In the genomic region with DNA sequence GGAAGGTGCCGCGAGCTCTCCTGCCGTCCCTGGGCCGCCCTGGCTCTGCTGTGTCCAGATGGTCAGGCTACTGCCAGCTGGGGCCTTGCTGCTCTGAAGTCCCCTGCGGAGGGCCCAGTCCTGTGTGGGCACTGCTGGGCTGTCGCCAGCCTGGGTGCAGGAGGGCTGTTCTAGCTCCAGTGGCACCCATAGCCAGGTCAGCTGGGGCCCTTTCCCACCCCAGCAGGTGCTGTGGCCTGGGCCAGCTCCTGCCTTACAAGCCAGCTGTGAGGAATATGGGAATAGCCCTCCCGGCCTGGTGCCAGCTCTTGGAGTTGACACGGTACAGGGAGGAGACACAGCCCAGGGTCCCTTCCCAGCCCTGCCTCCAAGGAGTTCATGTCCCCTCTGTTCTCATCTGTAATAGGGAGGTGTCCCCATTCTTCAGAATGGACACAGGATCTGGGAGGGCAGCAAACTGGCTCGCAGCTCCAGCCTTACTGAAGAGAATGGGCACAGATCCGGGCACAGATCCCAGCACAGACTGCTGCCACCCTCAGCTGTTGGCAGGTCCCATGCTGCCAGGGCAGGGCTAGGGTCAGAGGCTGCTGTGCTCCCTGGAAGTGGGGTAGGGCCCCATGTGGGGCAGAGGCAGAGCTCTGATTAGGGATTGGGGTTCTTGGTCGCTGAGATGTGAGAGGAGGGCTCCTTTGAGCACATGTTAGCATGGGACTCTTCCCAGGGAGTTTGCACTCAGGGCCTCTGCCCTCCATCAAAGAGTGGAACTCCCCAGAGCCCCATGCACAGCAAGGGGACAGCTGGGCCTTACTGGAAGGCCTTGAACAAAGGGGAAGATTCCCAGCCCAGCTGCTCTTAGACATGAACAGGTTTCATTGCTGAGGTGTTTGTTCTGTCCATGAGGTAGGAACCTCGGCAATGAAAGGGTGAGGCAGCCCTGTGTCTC, we compare ENCODE assay signal across 13 cellular contexts. TPM values are rescaled to one million over a fixed set of nuclear protein-coding genes. Genes with fewer than 3 reads are reported as not detected.
DNase-seq lines count a peak whose midpoint lies in the region; ATAC-seq and TF ChIP-seq lines count a peak whose summit lies in the region.
"Had no signal": no experiment of that assay in that cellular context is flagged by ENCODE, and none has a peak within 500 bp of the region (broad histone marks: within the 10 kb centered on the region; RNA-seq: fewer than 3 reads in every experiment).

No MANE protein-coding gene starts in this region.

- peaks cover 50% of the 10 kb centered on the region for H3K36me3 Mint-ChIP-seq in activated B cell treated with CpG ODN at 0.5 μM for 24 hours (ENCODE audit: low read depth)
- peaks cover 22% of the 10 kb centered on the region for H3K36me3 Mint-ChIP-seq in stimulated activated memory B cell treated with anti-CD40 and anti-IgM and Interleukin-4, amounts not matched to agents 10 μg/mL and 1 μg/mL and 100 μg/mL, for 72 hours

- H3K27ac ChIP-seq in HEK293 (ENCODE audit: extremely low read depth, low read depth, low read length) (0 out of 2 replicates have a peak overlapping the region, but pooled peaks have one; percentile 19), prostate gland (no peak overlapping the region)
- no peak overlapping the region for H3K27ac ChIP-seq in effector memory CD4-positive, alpha-beta T cell (ENCODE audit: insufficient read depth, low read length, poor library complexity, severe bottlenecking)
- H3K27ac ChIP-seq: epithelial cell of prostate had no signal

- H3K9me3 Mint-ChIP-seq in activated B cell treated with CpG ODN at 0.5 μM for 24 hours: no peaks in the 10 kb centered on the region
- H3K9me3 Mint-ChIP-seq in stimulated activated memory B cell treated with anti-CD40 and anti-IgM and Interleukin-4, amounts not matched to agents 10 μg/mL and 1 μg/mL and 100 μg/mL, for 72 hours: no peaks in the 10 kb centered on the region
- H3K9me3 Mint-ChIP-seq: activated naive CD4-positive, alpha-beta T cell treated with anti-CD3 and anti-CD28 coated beads, Interleukin-2, amount 50 U/mL, for 72 hours had no signal

- no peak overlapping the region for H3K4me3 Mint-ChIP-seq in activated B cell treated with CpG ODN at 0.5 μM for 24 hours
- H3K4me3 Mint-ChIP-seq in stimulated activated memory B cell treated with anti-CD40 and anti-IgM and Interleukin-4, amounts not matched to agents 10 μg/mL and 1 μg/mL and 100 μg/mL, for 72 hours: no peak overlapping the region

- POLR2A ChIA-PET in HEK293 (lab: Yijun Ruan, JAX) (interaction anchor here (0.7 kb wide), 1 partner anchor 38 kb away, joined by 3 read pairs; no protein-coding TSS in a partner anchor), activated B cell treated with CpG ODN at 0.5 μM for 24 hours (lab: Charles Lee) (interaction anchor here (0.8 to 2.2 kb wide), 4 partner anchors 11 to 36 kb away, joined by 3 to 10 read pairs (median 6); a partner anchor contains a TSS)

- DNase-seq in activated B cell treated with CpG ODN at 0.5 μM for 24 hours: peak; percentile 14
- DNase-seq in hypothalamus (lab: John Stamatoyannopoulos, UW): peak in 41 of 51 donors; percentile 21 to 86 (median 55)
- DNase-seq in prostate gland (ENCODE audit: low spot score): no peak
- DNase-seq in effector memory CD4-positive, alpha-beta T cell: no peak
- no peak for DNase-seq in DMS53 (lab: John Stamatoyannopoulos, UW)
- DNase-seq: GOT3, islet precursor cell, NCI-H1417, OCI-M1 had no signal

- TF ChIP-seq CTCF in HEK293 (tag by site-specific recombination; IDR thresholded peaks at IDR 0.05) (no peak), activated B cell treated with CpG ODN at 0.5 μM for 24 hours (IDR thresholded peaks at IDR 0.05) (no peak), prostate gland (IDR thresholded peaks at IDR 0.05) (no peak)

- CTCF ChIA-PET in HEK293 (lab: Yijun Ruan, JAX) (interaction anchor here (0.6 to 1.7 kb wide), 4 partner anchors 14 to 66 kb away, joined by 3 to 11 read pairs (median 3); no protein-coding TSS in a partner anchor), activated B cell treated with CpG ODN at 0.5 μM for 24 hours (lab: Charles Lee) (interaction anchor here (0.5 to 2.1 kb wide), 2 partner anchors 14 to 119 kb away, joined by 3 to 7 read pairs; no protein-coding TSS in a partner anchor)

- H3K4me3 ChIP-seq in HEK293 (ENCODE audit: low read depth, low read length) (no peak overlapping the region), prostate gland (no peak overlapping the region)
- H3K4me3 ChIP-seq in effector memory CD4-positive, alpha-beta T cell (ENCODE audit: insufficient read depth, low read depth, low read length, poor library complexity, severe bottlenecking): no peak overlapping the region

- H3K36me3 ChIP-seq in HEK293 (ENCODE audit: control insufficient read depth in 2 of 2, insufficient read depth in 1 of 2, low read length in 2 of 2) (peaks cover 0 to 66% of the 10 kb centered on the region in 2 experiments; a peak in 1 of 3 replicates), prostate gland (no peaks in the 10 kb centered on the region)
- peaks cover 30% of the 10 kb centered on the region for H3K36me3 ChIP-seq in effector memory CD4-positive, alpha-beta T cell (ENCODE audit: control insufficient read depth, insufficient read depth, low read length)

- peaks cover 53% of the 10 kb centered on the region for H3K4me1 Mint-ChIP-seq in activated B cell treated with CpG ODN at 0.5 μM for 24 hours
- peaks cover 61% of the 10 kb centered on the region for H3K4me1 Mint-ChIP-seq in stimulated activated memory B cell treated with anti-CD40 and anti-IgM and Interleukin-4, amounts not matched to agents 10 μg/mL and 1 μg/mL and 100 μg/mL, for 72 hours

- ATAC-seq in activated B cell treated with CpG ODN at 0.5 μM for 24 hours (ENCODE audit: low read depth): no peak
- no peak for ATAC-seq in stimulated activated memory B cell treated with anti-CD40 and anti-IgM and Interleukin-4, amounts not matched to agents 10 μg/mL and 1 μg/mL and 100 μg/mL, for 72 hours
- ATAC-seq: activated naive CD4-positive, alpha-beta T cell treated with anti-CD3 and anti-CD28 coated beads, Interleukin-2, amount 50 U/mL, for 72 hours had no signal

- intact Hi-C loops in activated B cell treated with CpG ODN at 0.5 μM for 24 hours (cut with micrococcal nuclease) (loop anchor here (10.0 kb wide), 2 partner anchors 600 to 690 kb away; a partner anchor contains a TSS), prostate gland (cut with DNase I) (loop anchor here (10.0 kb wide), 1 partner anchor 400 kb away; no protein-coding TSS in a partner anchor)

- H3K27ac Mint-ChIP-seq in activated B cell treated with CpG ODN at 0.5 μM for 24 hours: peak overlapping the region; percentile 70
- peak overlapping the region; percentile 88 for H3K27ac Mint-ChIP-seq in stimulated activated memory B cell treated with anti-CD40 and anti-IgM and Interleukin-4, amounts not matched to agents 10 μg/mL and 1 μg/mL and 100 μg/mL, for 72 hours

- H3K27me3 ChIP-seq in prostate gland (replicated peaks; ENCODE audit: insufficient read depth): no peaks in the 10 kb centered on the region
- no peaks in the 10 kb centered on the region for H3K27me3 ChIP-seq in effector memory CD4-positive, alpha-beta T cell (replicated peaks; ENCODE audit: control insufficient read depth, insufficient read depth, low read length, poor library complexity, severe bottlenecking)

- TF ChIP-seq POLR2A in prostate gland (IDR thresholded peaks at IDR 0.05): no peak

- H3K4me1 ChIP-seq in HEK293 (ENCODE audit: control insufficient read depth, insufficient read depth, low read length) (no peaks in the 10 kb centered on the region), prostate gland (replicated peaks) (peaks cover 10% of the 10 kb centered on the region)
- H3K4me1 ChIP-seq in effector memory CD4-positive, alpha-beta T cell (ENCODE audit: control insufficient read depth, insufficient read depth, low read length, poor library complexity, severe bottlenecking): peaks cover 8% of the 10 kb centered on the region

- H3K9me3 ChIP-seq in HEK293 (ENCODE audit: control insufficient read depth, insufficient read depth, low read depth, low read length) (no peaks in the 10 kb centered on the region), prostate gland (no peaks in the 10 kb centered on the region)
- H3K9me3 ChIP-seq in effector memory CD4-positive, alpha-beta T cell (ENCODE audit: control insufficient read depth, low read length): no peaks in the 10 kb centered on the region

- no peaks in the 10 kb centered on the region for H3K27me3 Mint-ChIP-seq in activated B cell treated with CpG ODN at 0.5 μM for 24 hours
- no peaks in the 10 kb centered on the region for H3K27me3 Mint-ChIP-seq in stimulated activated memory B cell treated with anti-CD40 and anti-IgM and Interleukin-4, amounts not matched to agents 10 μg/mL and 1 μg/mL and 100 μg/mL, for 72 hours

- WGBS in prostate gland: 79% methylated on average over 12 of the region's 12 CpGs

TF ChIP-seq in HEK293, 187 proteins besides CTCF, POLR2A, EP300 and RAD21 (continues in another document):
- no peak for TF ChIP-seq ZNF626 (tag by site-specific recombination; IDR thresholded peaks at IDR 0.05)
- no peak for TF ChIP-seq ZNF223 (tag by site-specific recombination; IDR thresholded peaks at IDR 0.05)
- no peak for TF ChIP-seq MYNN (tag by site-specific recombination; IDR thresholded peaks at IDR 0.05; ENCODE audit: borderline replicate concordance)
- no peak for TF ChIP-seq OVOL3 (tag by site-specific recombination; IDR thresholded peaks at IDR 0.05)
- no peak for TF ChIP-seq ZNF843 (tag by site-specific recombination; IDR thresholded peaks at IDR 0.05)
- TF ChIP-seq, protein P1, sequence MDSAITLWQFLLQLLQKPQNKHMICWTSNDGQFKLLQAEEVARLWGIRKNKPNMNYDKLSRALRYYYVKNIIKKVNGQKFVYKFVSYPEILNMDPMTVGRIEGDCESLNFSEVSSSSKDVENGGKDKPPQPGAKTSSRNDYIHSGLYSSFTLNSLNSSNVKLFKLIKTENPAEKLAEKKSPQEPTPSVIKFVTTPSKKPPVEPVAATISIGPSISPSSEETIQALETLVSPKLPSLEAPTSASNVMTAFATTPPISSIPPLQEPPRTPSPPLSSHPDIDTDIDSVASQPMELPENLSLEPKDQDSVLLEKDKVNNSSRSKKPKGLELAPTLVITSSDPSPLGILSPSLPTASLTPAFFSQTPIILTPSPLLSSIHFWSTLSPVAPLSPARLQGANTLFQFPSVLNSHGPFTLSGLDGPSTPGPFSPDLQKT (IDR thresholded peaks at IDR 0.05; ENCODE audit: borderline replicate concordance, low read depth, low read length): no peak
- TF ChIP-seq ZNF473 (tag by site-specific recombination; IDR thresholded peaks at IDR 0.05): no peak

RNA-seq across cellular contexts. Expression of a gene that starts 3.7 kb away (rescaled TPM):
- 15.4 and 18.3 TPM in 2 replicates for total RNA-seq in activated B cell treated with CpG ODN at 0.5 μM for 24 hours
- 1 to 10 TPM in 1 of 2 donors, not detected in 1; 6.9 TPM for total RNA-seq in prostate gland

RNA-seq across cellular contexts. Expression of a gene that starts 22.6 kb away (rescaled TPM):
- 24.0 and 30.2 TPM in 2 replicates for total RNA-seq in activated B cell treated with CpG ODN at 0.5 μM for 24 hours
- 10 to 100 TPM; 15.1 to 27.0 TPM for total RNA-seq in prostate gland

RNA-seq across cellular contexts. Expression of a gene that starts 48.3 kb away (rescaled TPM):
- 156 and 161 TPM in 2 replicates for total RNA-seq in activated B cell treated with CpG ODN at 0.5 μM for 24 hours
- 100 to 1,000 TPM in 1 of 2 donors, 10 to 100 TPM in 1; 77.2 to 136 TPM for total RNA-seq in prostate gland

RNA-seq across cellular contexts. Expression of a gene that starts 59.1 kb away (rescaled TPM):
- total RNA-seq in activated B cell treated with CpG ODN at 0.5 μM for 24 hours (308 and 349 TPM in 2 replicates), prostate gland (100 to 1,000 TPM; 501 to 587 TPM)

Comparison
In these comparisons a context has a peak if more than half of its experiments do, and no peak if none do; other contexts are left out.
1. DNase-seq: peak in activated B cell treated with CpG ODN at 0.5 μM for 24 hours (single experiment) and hypothalamus (41 of 51); none in prostate gland (single experiment), effector memory CD4-positive, alpha-beta T cell (0 of 3) and DMS53 (single experiment).